In genomic region chr5:88829773-88830172, GRCh38 we compare ENCODE assay signal across 12 cellular contexts. TPM values are rescaled to one million over a fixed set of nuclear protein-coding genes. Genes with fewer than 3 reads are reported as not detected.
DNase-seq lines count a peak whose midpoint lies in the region; ATAC-seq, FAIRE-seq and TF ChIP-seq lines count a peak whose summit lies in the region.
"Had no signal": no experiment of that assay in that cellular context is flagged by ENCODE, and none has a peak within 500 bp of the region (broad histone marks: within the 10 kb centered on the region; RNA-seq: fewer than 3 reads in every experiment).

No MANE protein-coding gene starts in this region.

- no peaks in the 10 kb centered on the region for H3K9me3 Mint-ChIP-seq in astrocyte (ENCODE audit: unreplicated experiment)
- H3K9me3 Mint-ChIP-seq: activated naive CD4-positive, alpha-beta T cell treated with anti-CD3 and anti-CD28 coated beads for 36 hours had no signal

- H3K36me3 ChIP-seq in astrocyte (ENCODE audit: insufficient read depth, low read length) (no peaks in the 10 kb centered on the region), lower lobe of right lung (no peaks in the 10 kb centered on the region), thyroid gland (no peaks in the 10 kb centered on the region)

- no peaks in the 10 kb centered on the region for H3K9me3 ChIP-seq in astrocyte (ENCODE audit: insufficient read depth, low read depth, low read length)
- no peaks in the 10 kb centered on the region for H3K9me3 ChIP-seq in lower lobe of right lung
- H3K9me3 ChIP-seq in thyroid gland = no peaks in the 10 kb centered on the region

- H3K4me1 Mint-ChIP-seq in astrocyte (ENCODE audit: low read depth, unreplicated experiment) = peaks cover 36% of the 10 kb centered on the region

- no peak overlapping the region for H2AFZ ChIP-seq in astrocyte (ENCODE audit: low read depth, low read length)

- H3K27ac Mint-ChIP-seq in astrocyte (ENCODE audit: unreplicated experiment) = no peak overlapping the region
- H3K27ac Mint-ChIP-seq: activated CD4-positive, alpha-beta T cell treated with anti-CD3 and anti-CD28 coated beads, Interleukin-2, amount 10 ng/mL, durations not matched to agents 7 days and 5 days; activated naive CD4-positive, alpha-beta T cell treated with anti-CD3 and anti-CD28 coated beads for 36 hours had no signal

- TF ChIP-seq POLR2A in thyroid gland (IDR thresholded peaks at IDR 0.05) = no peak

- H3K4me1 ChIP-seq in astrocyte (ENCODE audit: insufficient read depth, low read length) = peaks cover 26% of the 10 kb centered on the region
- peaks cover 75% of the 10 kb centered on the region for H3K4me1 ChIP-seq in lower lobe of right lung
- peaks cover 21 to 31% of the 10 kb centered on the region in 2 donors for H3K4me1 ChIP-seq in thyroid gland

- H3K4me3 Mint-ChIP-seq in astrocyte (ENCODE audit: unreplicated experiment) = no peak overlapping the region
- H3K4me3 Mint-ChIP-seq: activated CD4-positive, alpha-beta T cell treated with anti-CD3 and anti-CD28 coated beads, Interleukin-2, amount 10 ng/mL, durations not matched to agents 7 days and 5 days; activated naive CD4-positive, alpha-beta T cell treated with anti-CD3 and anti-CD28 coated beads for 36 hours had no signal

- 77 to 84% methylated on average over 3 of the region's 3 CpGs for WGBS in thyroid gland, 2 donors

- no peaks in the 10 kb centered on the region for H3K27me3 Mint-ChIP-seq in astrocyte (ENCODE audit: low read depth, unreplicated experiment)

- ATAC-seq in lower lobe of right lung (no peak), GM19467 (IDR thresholded peaks at IDR 0.05; ENCODE audit: unreplicated experiment) (no peak)

- intact Hi-C loops in lower lobe of right lung (cut with DNase I) = no loop called here
- intact Hi-C loops in thyroid gland (cut with DNase I) = loop anchor here (10.0 kb wide), 1 partner anchor 55 kb away; the partner anchor contains the start of gene MEF2C

- DNase-seq in NCI-H2227 treated with DMSO at 0.1 percent for 48 hours (lab: John Stamatoyannopoulos, UW) (peak; percentile 42), NCI-H2227 (lab: John Stamatoyannopoulos, UW; ENCODE audit: unreplicated experiment) (no peak), astrocyte (ENCODE audit: low read depth) (no peak), lower lobe of right lung (no peak), thyroid gland (no peak), SK-N-DZ (ENCODE audit: low spot score) (no peak), iPS-NIHi11 (ENCODE audit: low spot score) (no peak)
- DNase-seq: 8988T; activated CD4-positive, alpha-beta T cell treated with anti-CD3 and anti-CD28 coated beads, Interleukin-2, amount 10 ng/mL, durations not matched to agents 7 days and 5 days; NCI-H1436 treated with DMSO at 0.1 percent for 48 hours had no signal

- H3K79me2 ChIP-seq in astrocyte (ENCODE audit: insufficient read depth, low read length) = no peaks in the 10 kb centered on the region

- H3K27me3 ChIP-seq in astrocyte (ENCODE audit: insufficient read depth, low read length) (no peaks in the 10 kb centered on the region), lower lobe of right lung (ENCODE audit: low read depth) (no peaks in the 10 kb centered on the region), thyroid gland (no peaks in the 10 kb centered on the region)

- H3K9ac ChIP-seq in astrocyte (ENCODE audit: low read length) = no peak overlapping the region

- H4K20me1 ChIP-seq in astrocyte (ENCODE audit: insufficient read depth, low read length) = no peaks in the 10 kb centered on the region

- TF ChIP-seq CTCF in astrocyte (IDR thresholded peaks at IDR 0.05; ENCODE audit: insufficient read depth, low read depth, low read length) (no peak), lower lobe of right lung (IDR thresholded peaks at IDR 0.05) (no peak), thyroid gland (IDR thresholded peaks at IDR 0.05) (no peak)

- no peak overlapping the region for H3K27ac ChIP-seq in astrocyte (ENCODE audit: low read depth, low read length)
- H3K27ac ChIP-seq in lower lobe of right lung = peak overlapping the region; percentile 29
- H3K27ac ChIP-seq in thyroid gland = peak overlapping the region in 2 of 3 donors; percentile 28 to 39

- no peaks in the 10 kb centered on the region for H3K36me3 Mint-ChIP-seq in astrocyte (ENCODE audit: low read depth, unreplicated experiment)

- H3K4me3 ChIP-seq in astrocyte (ENCODE audit: insufficient read depth, low read depth, low read length) = no peak overlapping the region
- no peak overlapping the region for H3K4me3 ChIP-seq in lower lobe of right lung
- H3K4me3 ChIP-seq in thyroid gland (replicated peaks in 1 of 3) = no peak overlapping the region

- FAIRE-seq in astrocyte (lab: Jason Lieb, UNC) = peak; percentile 50

- no peak overlapping the region for H3K4me2 ChIP-seq in astrocyte (ENCODE audit: low read length)

RNA-seq across cellular contexts. Expression of gene MEF2C, which starts 53.2 kb away (rescaled TPM):
- 20.5 and 21.8 TPM in 2 replicates for total RNA-seq in astrocyte
- total RNA-seq in lower lobe of right lung = 42.0 TPM
- 10 to 100 TPM; 51.0 to 78.6 (median 65.7) TPM for total RNA-seq in thyroid gland
- not detected in 2 replicates for polyA plus RNA-seq in SK-N-DZ (2014; cell fraction: cytosol; rRNA removed)
- polyA plus RNA-seq in SK-N-DZ (2014; cell fraction: nucleus; rRNA removed) = not detected in 2 replicates
- total RNA-seq: activated naive CD4-positive, alpha-beta T cell treated with anti-CD3 and anti-CD28 coated beads for 36 hours had no signal
